ENCODE assay signal across 20 cellular contexts in the genomic region with DNA sequence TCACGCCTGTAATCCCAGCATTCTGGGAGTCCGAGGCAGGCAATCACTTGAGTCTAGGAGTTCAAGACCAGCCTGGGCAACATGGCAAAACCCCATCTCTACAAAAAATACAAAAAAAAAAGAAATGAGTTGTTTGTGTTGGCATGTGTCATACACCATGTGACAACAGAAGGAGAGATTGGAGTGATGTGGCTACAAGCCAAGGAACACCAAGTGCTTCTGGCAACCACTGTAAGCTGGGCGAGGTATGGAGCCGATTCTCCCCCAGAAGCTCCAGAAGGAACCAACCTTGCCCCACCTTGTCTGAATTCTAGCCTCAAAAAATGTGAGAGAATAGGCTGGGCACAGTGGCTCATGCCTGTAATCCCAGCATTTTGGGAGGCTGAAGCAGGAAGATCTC.
"Had no signal": no experiment of that assay in that cellular context is flagged by ENCODE, and none has a peak within 500 bp of the region (broad histone marks: within the 10 kb centered on the region; RNA-seq: fewer than 3 reads in every experiment).

No MANE protein-coding gene starts in this region.

- H3K4me1 ChIP-seq: parathyroid adenoma, right lobe of liver, suprapubic skin, transverse colon, uterus had no signal

- DNase-seq: activated CD4-positive, alpha-beta memory T cell treated with anti-CD3 and anti-CD28 coated beads for 36 hours; activated CD4-positive, alpha-beta T cell treated with anti-CD3 and anti-CD28 coated beads for 48 hours; activated gamma-delta T cell treated with Interleukin-2 at 50 U/mL for 16 hours; aorta; brain microvascular endothelial cell; effector memory CD4-positive, alpha-beta T cell; hippocampal formation; kidney glomerular epithelial cell; mesenchymal stem cell; mucosa of descending colon; nephron progenitor cell; stimulated activated CD4-positive, alpha-beta T cell treated with anti-CD3 and anti-CD28 coated beads, Interleukin-1b, Interleukin-23, amount 100 ng/mL, for 48 hours; stimulated activated naive CD8-positive, alpha-beta T cell treated with anti-CD3 and anti-CD28 coated beads, Interleukin-15, amount 100 ng/mL, for 72 hours; transverse colon; uterus had no signal

- H3K36me3 ChIP-seq: brain microvascular endothelial cell, right lobe of liver, suprapubic skin, transverse colon, uterus had no signal

- H3K9me3 ChIP-seq: mucosa of descending colon, right lobe of liver, suprapubic skin, transverse colon, uterus had no signal

- H3K4me3 ChIP-seq: mucosa of descending colon, right lobe of liver, skin epidermis, suprapubic skin, transverse colon, uterus had no signal

- ATAC-seq: mucosa of descending colon; stimulated activated effector memory CD8-positive, alpha-beta T cell treated with anti-CD3 and anti-CD28 coated beads, Interleukin-12 subunit alpha, Interleukin-12 subunit beta, amount 100 ng/mL, for 72 hours; stimulated activated naive CD8-positive, alpha-beta T cell treated with anti-CD3 and anti-CD28 coated beads, Interleukin-15, amount 100 ng/mL, for 72 hours had no signal

- H3K27me3 ChIP-seq: brain microvascular endothelial cell, right lobe of liver, suprapubic skin, transverse colon, uterus had no signal

- H3K27ac ChIP-seq: brain microvascular endothelial cell, parathyroid adenoma, right lobe of liver, skin epidermis, suprapubic skin, transverse colon, uterus had no signal
